ENCODE assay signal across 19 cellular contexts in genomic region chr4:139838811-139839210, GRCh38.
"Had no signal": no experiment of that assay in that cellular context is flagged by ENCODE, and none has a peak within 500 bp of the region (broad histone marks: within the 10 kb centered on the region; RNA-seq: fewer than 3 reads in every experiment).

No MANE protein-coding gene starts in this region.

- H3K27ac ChIP-seq: brain microvascular endothelial cell, colonic mucosa, thyroid gland had no signal

- H3K27me3 ChIP-seq: brain microvascular endothelial cell, colonic mucosa, thyroid gland had no signal

- H3K4me3 ChIP-seq: colonic mucosa, mucosa of descending colon, thyroid gland had no signal

- DNase-seq: activated CD4-positive, alpha-beta T cell treated with anti-CD3 and anti-CD28 coated beads, Interleukin-2, amount 10 ng/mL, durations not matched to agents 24 days and 14 days; activated CD8-positive, alpha-beta T cell treated with anti-CD3 and anti-CD28 coated beads, Interleukin-2, amount 10 ng/mL, durations not matched to agents 7 days and 5 days; activated naive CD4-positive, alpha-beta T cell treated with Interleukin-2 at 50 U/mL for 16 hours; activated naive CD8-positive, alpha-beta T cell treated with anti-CD3 and anti-CD28 coated beads, Interleukin-2, amount 10 ng/mL, durations not matched to agents 7 days and 5 days; activated T-cell treated with anti-CD3 and anti-CD28 coated beads, Interleukin-2, amount 50 U/mL, for 24 hours; brain microvascular endothelial cell; central memory CD4-positive, alpha-beta T cell; colonic mucosa; endodermal cell; mucosa of descending colon; naive thymus-derived CD4-positive, alpha-beta T cell; nucleus accumbens; stimulated activated CD4-positive, alpha-beta T cell treated with anti-CD3 and anti-CD28 coated beads, Interleukin-12 subunit alpha, Interleukin-12 subunit beta, amount 100 ng/mL, for 4 hours; stimulated activated CD4-positive, alpha-beta T cell treated with anti-CD3 and anti-CD28 coated beads, Interleukin-1b, Interleukin-23, amount 100 ng/mL, for 48 hours; stimulated activated CD8-positive, alpha-beta memory T cell treated with anti-CD3 and anti-CD28 coated beads, Interleukin-4, amount 100 ng/mL, for 48 hours; stimulated activated naive CD4-positive, alpha-beta T cell; T-cell; T1000; thyroid gland had no signal

- ATAC-seq: activated CD8-positive, alpha-beta T cell treated with anti-CD3 and anti-CD28 coated beads, Interleukin-2, amount 10 ng/mL, durations not matched to agents 7 days and 5 days; mucosa of descending colon; naive thymus-derived CD4-positive, alpha-beta T cell; T-cell had no signal

- H3K36me3 ChIP-seq: brain microvascular endothelial cell, colonic mucosa, thyroid gland had no signal

- H3K9me3 ChIP-seq: colonic mucosa, mucosa of descending colon, thyroid gland had no signal
